Comparison of ENCODE assay signal across 10 cellular contexts in genomic region chr1:942864-943533, GRCh38. TPM values are rescaled to one million over a fixed set of nuclear protein-coding genes. Genes with fewer than 3 reads are reported as not detected.
DNase-seq lines count a peak whose midpoint lies in the region; ATAC-seq and TF ChIP-seq lines count a peak whose summit lies in the region.
"Had no signal": no experiment of that assay in that cellular context is flagged by ENCODE, and none has a peak within 500 bp of the region (broad histone marks: within the 10 kb centered on the region; RNA-seq: fewer than 3 reads in every experiment).

No MANE protein-coding gene starts in this region.

- no peak overlapping the region for H3K23ac ChIP-seq in trophoblast cell (ENCODE audit: low read length)

- peaks cover 4% of the 10 kb centered on the region for H3K79me2 ChIP-seq in trophoblast cell (ENCODE audit: control insufficient read depth, insufficient read depth, low read length, poor library complexity)

- no peak for TF ChIP-seq CTCF in fibroblast of mammary gland (conservative IDR thresholded peaks at IDR 0.05; ENCODE audit: control insufficient read depth, insufficient read depth, low read depth, low read length)

- peak; percentile 88 for DNase-seq in Daoy (ENCODE audit: low read depth)
- peak; percentile 64 for DNase-seq in fibroblast of mammary gland (ENCODE audit: low read depth)
- DNase-seq in trophoblast cell = no peak
- DNase-seq in activated CD4-positive, CD25-positive, alpha-beta regulatory T cell treated with anti-CD3 and anti-CD28 coated beads, Interleukin-2, amount 50 U/mL, for 72 hours = no peak
- DNase-seq in anterior cingulate cortex (lab: John Stamatoyannopoulos, UW) = no peak
- DNase-seq: Kasumi-1 had no signal

- WGBS in trophoblast cell (ENCODE audit: extremely low coverage, insufficient coverage, insufficient read length) = no CpG with 5 or more reads among the region's 27 CpGs

- H3K4me3 ChIP-seq in fibroblast of mammary gland (ENCODE audit: control insufficient read depth, low read depth, low read length) = no peak overlapping the region
- no peak overlapping the region for H3K4me3 ChIP-seq in trophoblast cell (ENCODE audit: low read depth, low read length)

- H4K8ac ChIP-seq in trophoblast cell (ENCODE audit: low read depth, low read length) = peak overlapping the region; percentile 42

- H4K12ac ChIP-seq in trophoblast cell (ENCODE audit: low read depth, low read length) = no peak overlapping the region

- H2AFZ ChIP-seq in trophoblast cell (ENCODE audit: insufficient read depth, low read length, poor library complexity) = peak overlapping the region; percentile 8

- H3K4me2 ChIP-seq in trophoblast cell (ENCODE audit: low read length) = peak overlapping the region; percentile 66

- H3K9ac ChIP-seq in trophoblast cell (ENCODE audit: low read length) = no peak overlapping the region

- peaks cover 26% of the 10 kb centered on the region for H3K79me1 ChIP-seq in trophoblast cell (ENCODE audit: low read length)

- H3K14ac ChIP-seq in trophoblast cell (ENCODE audit: low read length) = peak overlapping the region; percentile 45

- H3K18ac ChIP-seq in trophoblast cell (ENCODE audit: low read length) = peak overlapping the region; percentile 46

- H2BK12ac ChIP-seq in trophoblast cell (ENCODE audit: low read length) = no peak overlapping the region

- peaks cover 37 to 40% of the 10 kb centered on the region in 2 experiments for H3K36me3 ChIP-seq in trophoblast cell (ENCODE audit: control insufficient read depth in 1 of 2, insufficient read depth in 2 of 2, low read length in 2 of 2)

- H3K4ac ChIP-seq in trophoblast cell (ENCODE audit: low read depth, low read length) = no peak overlapping the region

- H3K4me1 ChIP-seq in trophoblast cell (ENCODE audit: control insufficient read depth in 1 of 2, insufficient read depth in 2 of 2, low read length in 2 of 2) = peaks cover 41 to 42% of the 10 kb centered on the region in 2 experiments

- no peak overlapping the region for H2BK5ac ChIP-seq in trophoblast cell (ENCODE audit: low read depth, low read length, poor library complexity)

- H2AK5ac ChIP-seq in trophoblast cell (ENCODE audit: low read length) = peak overlapping the region; percentile 76

- H2BK120ac ChIP-seq in trophoblast cell (ENCODE audit: insufficient read depth, low read length, poor library complexity) = peak overlapping the region; percentile 36

- H3K27ac ChIP-seq in trophoblast cell (ENCODE audit: low read depth, low read length) = no peak overlapping the region

- H3K27me3 ChIP-seq in trophoblast cell (ENCODE audit: insufficient read depth, low read length) = peaks cover 2% of the 10 kb centered on the region

- ATAC-seq in HG03354 (IDR thresholded peaks at IDR 0.05; ENCODE audit: poor library complexity, severe bottlenecking, unreplicated experiment) (no peak), GM21576 (IDR thresholded peaks at IDR 0.05; ENCODE audit: unreplicated experiment) (no peak)

- peak overlapping the region; percentile 88 for H4K91ac ChIP-seq in trophoblast cell (ENCODE audit: low read depth, low read length)

- no peaks in the 10 kb centered on the region for H3K9me3 ChIP-seq in trophoblast cell (ENCODE audit: insufficient read depth, low read depth, low read length)

TF ChIP-seq in PFSK-1, 5 proteins besides CTCF, POLR2A, EP300 and RAD21:
- TF ChIP-seq FOXP2 (optimal IDR thresholded peaks at IDR 0.05; ENCODE audit: borderline replicate concordance, extremely low read depth, extremely low read length, insufficient read depth) (no peak), TAF1 (IDR thresholded peaks at IDR 0.05; ENCODE audit: borderline replicate concordance, insufficient read depth, low read length) (peak; percentile 27; the same call in 1 of the 2 replicates)

RNA-seq across cellular contexts. Expression of gene NOC2L, which starts 16.1 kb away (rescaled TPM):
- total RNA-seq in Daoy (2014; rRNA removed; shearing (Covaris generic)) = 256 and 271 TPM in 2 replicates
- polyA plus RNA-seq in PFSK-1 (2012; ENCODE audit: insufficient read length, low read depth) = 193 TPM
- polyA plus RNA-seq in trophoblast cell (2013) = 41.5 and 42.0 TPM in 2 replicates

RNA-seq across cellular contexts. Expression of gene KLHL17, which starts 17.4 kb away (rescaled TPM):
- total RNA-seq in Daoy (2014; rRNA removed; shearing (Covaris generic)) = 9.4 and 13.9 TPM in 2 replicates
- 60.8 TPM for polyA plus RNA-seq in PFSK-1 (2012; ENCODE audit: insufficient read length, low read depth)
- 18.1 and 18.5 TPM in 2 replicates for polyA plus RNA-seq in trophoblast cell (2013)

RNA-seq across cellular contexts. Expression of gene SAMD11, which starts 19.3 kb away (rescaled TPM):
- total RNA-seq in Daoy (2014; rRNA removed; shearing (Covaris generic)) = 24.3 and 29.0 TPM in 2 replicates
- polyA plus RNA-seq in PFSK-1 (2012; ENCODE audit: insufficient read length, low read depth) = 55.8 TPM
- polyA plus RNA-seq in trophoblast cell (2013) = 16.6 and 18.4 TPM in 2 replicates

RNA-seq across cellular contexts. Expression of gene PLEKHN1, which starts 23.3 kb away (rescaled TPM):
- 0.11 and 3.8 TPM in 2 replicates for total RNA-seq in Daoy (2014; rRNA removed; shearing (Covaris generic))
- 0.19 TPM for polyA plus RNA-seq in PFSK-1 (2012; ENCODE audit: insufficient read length, low read depth)
- polyA plus RNA-seq in trophoblast cell (2013) = 1.9 and 2.1 TPM in 2 replicates

RNA-seq across cellular contexts. Expression of gene PERM1, which starts 38.9 kb away (rescaled TPM):
- not detected in 2 replicates for total RNA-seq in Daoy (2014; rRNA removed; shearing (Covaris generic))
- polyA plus RNA-seq in PFSK-1 (2012; ENCODE audit: insufficient read length, low read depth) = not detected
- not detected in 2 replicates for polyA plus RNA-seq in trophoblast cell (2013)
- total RNA-seq: activated naive CD8-positive, alpha-beta T cell treated with anti-CD3 and anti-CD28 coated beads, Interleukin-2, amount 10 ng/mL, durations not matched to agents 7 days and 5 days had no signal

Comparison
In these comparisons a context has a peak if more than half of its experiments do, and no peak if none do; other contexts are left out.
1. DNase-seq: peak in Daoy (single experiment) and fibroblast of mammary gland (single experiment); none in trophoblast cell (0 of 2), activated CD4-positive, CD25-positive, alpha-beta regulatory T cell treated with anti-CD3 and anti-CD28 coated beads, Interleukin-2, amount 50 U/mL, for 72 hours (single experiment) and anterior cingulate cortex (0 of 58).